In the genomic region with DNA sequence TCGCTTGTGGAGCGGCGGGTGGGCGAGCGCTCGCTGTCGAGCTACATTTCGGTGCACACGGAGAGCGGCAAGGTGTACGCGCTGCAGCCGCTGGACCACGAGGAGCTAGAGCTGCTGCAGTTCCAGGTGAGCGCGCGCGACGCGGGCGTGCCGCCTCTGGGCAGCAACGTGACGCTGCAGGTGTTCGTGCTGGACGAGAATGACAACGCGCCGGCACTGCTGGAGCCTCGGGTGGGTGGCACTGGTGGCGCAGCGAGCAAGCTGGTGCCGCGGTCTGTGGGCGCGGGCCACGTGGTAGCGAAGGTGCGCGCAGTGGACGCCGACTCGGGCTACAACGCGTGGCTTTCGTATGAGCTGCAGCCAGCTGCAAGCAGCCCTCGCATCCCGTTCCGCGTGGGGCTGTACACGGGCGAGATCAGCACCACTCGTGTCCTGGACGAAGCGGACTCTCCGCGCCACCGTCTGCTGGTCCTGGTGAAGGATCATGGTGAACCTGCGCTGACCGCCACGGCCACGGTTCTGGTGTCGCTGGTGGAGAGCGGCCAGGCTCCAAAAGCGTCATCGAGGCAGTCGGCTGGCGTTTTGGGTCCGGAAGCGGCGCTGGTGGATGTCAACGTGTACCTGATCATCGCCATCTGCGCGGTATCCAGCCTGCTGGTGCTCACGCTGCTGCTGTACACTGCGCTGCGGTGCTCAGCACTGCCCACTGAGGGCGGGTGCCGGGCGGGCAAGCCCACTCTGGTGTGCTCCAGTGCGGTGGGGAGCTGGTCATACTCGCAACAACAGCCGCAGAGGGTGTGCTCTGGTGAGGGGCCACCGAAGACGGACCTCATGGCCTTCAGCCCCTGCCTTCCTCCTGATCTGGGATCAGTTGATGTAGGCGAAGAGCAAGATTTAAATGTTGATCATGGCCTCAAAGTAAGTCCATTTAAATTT, we compare ENCODE assay signal across 1 cellular context.
TF ChIP-seq lines count a peak whose summit lies in the region.

No MANE protein-coding gene starts in this region.

TF ChIP-seq in liver, 16 proteins besides CTCF, POLR2A, EP300 and RAD21:
- TF ChIP-seq NR2F2 (IDR thresholded peaks at IDR 0.05) (no peak), JUND (IDR thresholded peaks at IDR 0.05) (no peak), HNF4A (conservative IDR thresholded peaks at IDR 0.05) (no peak), TAF1 (conservative IDR thresholded peaks at IDR 0.05) (no peak), RXRA (IDR thresholded peaks at IDR 0.05) (no peak), GABPA (IDR thresholded peaks at IDR 0.05 in 1 of 2, conservative IDR thresholded peaks at IDR 0.05 in 1 of 2) (no peak)
- TF ChIP-seq, protein P1, sequence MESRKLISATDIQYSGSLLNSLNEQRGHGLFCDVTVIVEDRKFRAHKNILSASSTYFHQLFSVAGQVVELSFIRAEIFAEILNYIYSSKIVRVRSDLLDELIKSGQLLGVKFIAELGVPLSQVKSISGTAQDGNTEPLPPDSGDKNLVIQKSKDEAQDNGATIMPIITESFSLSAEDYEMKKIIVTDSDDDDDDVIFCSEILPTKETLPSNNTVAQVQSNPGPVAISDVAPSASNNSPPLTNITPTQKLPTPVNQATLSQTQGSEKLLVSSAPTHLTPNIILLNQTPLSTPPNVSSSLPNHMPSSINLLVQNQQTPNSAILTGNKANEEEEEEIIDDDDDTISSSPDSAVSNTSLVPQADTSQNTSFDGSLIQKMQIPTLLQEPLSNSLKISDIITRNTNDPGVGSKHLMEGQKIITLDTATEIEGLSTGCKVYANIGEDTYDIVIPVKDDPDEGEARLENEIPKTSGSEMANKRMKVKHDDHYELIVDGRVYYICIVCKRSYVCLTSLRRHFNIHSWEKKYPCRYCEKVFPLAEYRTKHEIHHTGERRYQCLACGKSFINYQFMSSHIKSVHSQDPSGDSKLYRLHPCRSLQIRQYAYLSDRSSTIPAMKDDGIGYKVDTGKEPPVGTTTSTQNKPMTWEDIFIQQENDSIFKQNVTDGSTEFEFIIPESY (IDR thresholded peaks at IDR 0.05): no peak
